Comparison of ENCODE assay signal across 17 cellular contexts in the genomic region with DNA sequence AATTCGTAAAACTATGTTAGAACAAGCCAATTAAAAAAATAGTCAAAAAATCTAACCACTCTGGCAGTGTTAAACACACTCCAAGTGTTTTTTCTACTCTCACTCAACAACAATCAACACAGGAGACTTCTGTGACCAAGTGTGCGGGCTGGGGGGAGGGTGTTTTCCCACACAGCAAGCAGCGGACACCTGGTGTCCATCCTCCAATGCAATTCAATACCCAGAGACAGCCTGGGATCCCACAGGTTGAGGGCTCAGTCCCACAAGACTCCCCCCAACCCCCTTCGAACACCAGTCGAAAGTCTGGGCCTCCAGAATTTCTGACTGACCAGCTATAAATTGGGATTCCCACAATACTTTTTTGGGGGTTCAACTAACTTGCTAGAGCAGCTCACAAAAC.
"Had no signal": no experiment of that assay in that cellular context is flagged by ENCODE, and none has a peak within 500 bp of the region (broad histone marks: within the 10 kb centered on the region; RNA-seq: fewer than 3 reads in every experiment).

No MANE protein-coding gene starts in this region.

- H3K36me3 ChIP-seq: ovary had no signal

- H3K4me3 Mint-ChIP-seq: nephron had no signal

- H3K27me3 ChIP-seq: esophagus muscularis mucosa, ovary, sigmoid colon had no signal

- H3K27ac Mint-ChIP-seq: activated naive CD4-positive, alpha-beta T cell treated with anti-CD3 and anti-CD28 coated beads, Interleukin-2, amount 50 U/mL, for 72 hours; nephron had no signal

- H3K4me3 ChIP-seq: esophagus muscularis mucosa, ovary, sigmoid colon had no signal

- ATAC-seq: activated naive CD4-positive, alpha-beta T cell treated with anti-CD3 and anti-CD28 coated beads, Interleukin-2, amount 50 U/mL, for 72 hours; left ventricle myocardium superior had no signal

- DNase-seq: activated CD4-positive, alpha-beta T cell treated with anti-CD3 and anti-CD28 coated beads, Interleukin-2, amount 50 U/mL, for 1 hour; activated effector memory CD4-positive, alpha-beta T cell treated with anti-CD3 and anti-CD28 coated beads, Interleukin-2, amount 50 U/mL, for 16 hours; activated T-cell treated with anti-CD3 and anti-CD28 coated beads, Interleukin-2, amount 50 U/mL, for 1 hour; cerebellar nuclear complex; dermis blood vessel endothelial cell; kidney; left ventricle myocardium superior; mesenchymal stem cell; ovary; sigmoid colon; stimulated activated CD4-positive, alpha-beta T cell treated with anti-CD3 and anti-CD28 coated beads, Interleukin-12 subunit alpha, Interleukin-12 subunit beta, amount 100 ng/mL, for 4 hours; stimulated activated naive CD4-positive, alpha-beta T cell treated with Interleukin-2 at 50 U/mL for 16 hours; T-helper 9 cell; trophoblast cell had no signal

- H3K4me1 Mint-ChIP-seq: nephron had no signal

- H3K9me3 Mint-ChIP-seq: activated naive CD4-positive, alpha-beta T cell treated with anti-CD3 and anti-CD28 coated beads, Interleukin-2, amount 50 U/mL, for 72 hours had no signal
